Comparison of ENCODE assay signal across 1 cellular context in genomic region chr4:3436048-3436797, GRCh38.
TF ChIP-seq lines count a peak whose summit lies in the region.

No MANE protein-coding gene starts in this region.

TF ChIP-seq in H1, 55 proteins besides CTCF, POLR2A, EP300 and RAD21:
- TF ChIP-seq YY1 (IDR thresholded peaks at IDR 0.05; ENCODE audit: low read depth, low read length) (no peak), SAP30 (IDR thresholded peaks at IDR 0.05; ENCODE audit: insufficient read depth, insufficient replicate concordance, low read length) (no peak), TAF1 (IDR thresholded peaks at IDR 0.05; ENCODE audit: low read depth, low read length) (no peak), MAFK (IDR thresholded peaks at IDR 0.05; ENCODE audit: low read depth, low read length) (no peak), SIRT6 (IDR thresholded peaks at IDR 0.05; ENCODE audit: low read length) (no peak), TAF7 (optimal IDR thresholded peaks at IDR 0.05; ENCODE audit: borderline replicate concordance, low read depth, low read length) (no peak), BCL11A (IDR thresholded peaks at IDR 0.05; ENCODE audit: low read depth in 2 of 2, low read length in 2 of 2) (no peak), JUN (IDR thresholded peaks at IDR 0.05; ENCODE audit: low read depth, low read length) (no peak), HDAC2 (IDR thresholded peaks at IDR 0.05; ENCODE audit: borderline replicate concordance in 1 of 2, low read depth in 2 of 2, low read length in 2 of 2) (no peak), RBBP5 (IDR thresholded peaks at IDR 0.05; ENCODE audit: borderline replicate concordance, low read depth, low read length) (no peak), SP1 (IDR thresholded peaks at IDR 0.05; ENCODE audit: low read depth, low read length) (no peak)
- TF ChIP-seq, protein P1, sequence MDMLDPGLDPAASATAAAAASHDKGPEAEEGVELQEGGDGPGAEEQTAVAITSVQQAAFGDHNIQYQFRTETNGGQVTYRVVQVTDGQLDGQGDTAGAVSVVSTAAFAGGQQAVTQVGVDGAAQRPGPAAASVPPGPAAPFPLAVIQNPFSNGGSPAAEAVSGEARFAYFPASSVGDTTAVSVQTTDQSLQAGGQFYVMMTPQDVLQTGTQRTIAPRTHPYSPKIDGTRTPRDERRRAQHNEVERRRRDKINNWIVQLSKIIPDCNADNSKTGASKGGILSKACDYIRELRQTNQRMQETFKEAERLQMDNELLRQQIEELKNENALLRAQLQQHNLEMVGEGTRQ (IDR thresholded peaks at IDR 0.05; ENCODE audit: low read length), result no peak
- TF ChIP-seq, protein P2, sequence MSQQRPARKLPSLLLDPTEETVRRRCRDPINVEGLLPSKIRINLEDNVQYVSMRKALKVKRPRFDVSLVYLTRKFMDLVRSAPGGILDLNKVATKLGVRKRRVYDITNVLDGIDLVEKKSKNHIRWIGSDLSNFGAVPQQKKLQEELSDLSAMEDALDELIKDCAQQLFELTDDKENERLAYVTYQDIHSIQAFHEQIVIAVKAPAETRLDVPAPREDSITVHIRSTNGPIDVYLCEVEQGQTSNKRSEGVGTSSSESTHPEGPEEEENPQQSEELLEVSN (IDR thresholded peaks at IDR 0.05), result no peak
